In the genomic region with DNA sequence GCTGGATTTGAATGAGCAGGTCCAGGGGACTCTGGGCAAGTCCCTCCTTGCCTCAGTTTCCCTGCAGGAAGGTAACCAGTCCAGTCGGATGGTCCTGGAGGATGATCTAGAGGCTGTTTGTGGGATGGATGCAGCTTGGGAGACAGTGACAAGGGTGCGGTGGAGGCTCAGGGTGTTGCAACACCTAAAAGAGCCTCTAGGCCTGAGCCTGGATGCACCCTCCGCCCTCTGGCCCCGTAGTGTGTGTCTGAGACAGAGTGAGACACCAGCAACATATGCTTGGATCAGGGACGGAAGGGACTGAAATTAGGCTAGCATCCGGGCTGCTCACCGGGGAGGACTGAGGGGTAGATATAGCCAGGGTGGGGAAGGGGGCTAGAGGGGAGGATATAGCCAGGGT, we compare ENCODE assay signal across 8 cellular contexts. TPM values are rescaled to one million over a fixed set of nuclear protein-coding genes. Genes with fewer than 3 reads are reported as not detected.
DNase-seq lines count a peak whose midpoint lies in the region; ATAC-seq, FAIRE-seq and TF ChIP-seq lines count a peak whose summit lies in the region.

No MANE protein-coding gene starts in this region.

- intact Hi-C loops in cardiac septum (cut with DNase I), result no loop called here
- intact Hi-C loops in activated CD8-positive, alpha-beta T cell treated with anti-CD3 and anti-CD28 coated beads for 36 hours (cut with micrococcal nuclease), result no loop called here
- intact Hi-C loops in heart right ventricle (cut with DNase I), result no loop called here
- intact Hi-C loops in spleen (cut with DNase I; ENCODE audit: low total_unique reads), result no loop called here

- no peaks in the 10 kb centered on the region for H3K27me3 Mint-ChIP-seq in activated CD8-positive, alpha-beta T cell treated with anti-CD3 and anti-CD28 coated beads for 36 hours

- H3K36me3 Mint-ChIP-seq in activated CD8-positive, alpha-beta T cell treated with anti-CD3 and anti-CD28 coated beads for 36 hours (ENCODE audit: low read depth), result peaks cover 4% of the 10 kb centered on the region

- TF ChIP-seq CTCF in cardiac muscle cell (IDR thresholded peaks at IDR 0.05; ENCODE audit: low read depth, low read length) (no peak), heart right ventricle (IDR thresholded peaks at IDR 0.05) (no peak), spleen (IDR thresholded peaks at IDR 0.05 in 8 of 11, conservative IDR thresholded peaks at IDR 0.05 in 3 of 11) (no peak)
- no peak for TF ChIP-seq CTCF in activated CD8-positive, alpha-beta T cell treated with anti-CD3 and anti-CD28 coated beads for 36 hours (IDR thresholded peaks at IDR 0.05)

- H3K9me3 ChIP-seq in cardiac muscle cell (ENCODE audit: low read depth), result no peaks in the 10 kb centered on the region
- H3K9me3 ChIP-seq in heart right ventricle, result no peaks in the 10 kb centered on the region
- H3K9me3 ChIP-seq in small intestine (ENCODE audit: control insufficient read depth, low read depth), result no peaks in the 10 kb centered on the region
- H3K9me3 ChIP-seq in spleen, result no peaks in the 10 kb centered on the region

- peaks cover 19% of the 10 kb centered on the region for H3K4me1 Mint-ChIP-seq in activated CD8-positive, alpha-beta T cell treated with anti-CD3 and anti-CD28 coated beads for 36 hours (ENCODE audit: low read depth)

- H3K36me3 ChIP-seq in cardiac muscle cell, result no peaks in the 10 kb centered on the region
- peaks cover 0 to 30% (median 4%) of the 10 kb centered on the region in 9 donors for H3K36me3 ChIP-seq in heart right ventricle
- no peaks in the 10 kb centered on the region for H3K36me3 ChIP-seq in small intestine (ENCODE audit: control insufficient read depth in 2 of 2, insufficient read depth in 2 of 2, low read length in 2 of 2)
- peaks cover 0 to 33% (median 0%) of the 10 kb centered on the region in 6 donors for H3K36me3 ChIP-seq in spleen

- H3K27ac ChIP-seq in cardiac muscle cell (no peak overlapping the region), heart right ventricle (peak overlapping the region in 6 of 10 donors; percentile 87 to 98 (median 96)), small intestine (ENCODE audit: low read depth in 1 of 2, low read length in 1 of 2) (no peak overlapping the region), spleen (peak overlapping the region in 1 of 8 donors; percentile 95)

- CTCF ChIA-PET in activated CD8-positive, alpha-beta T cell treated with anti-CD3 and anti-CD28 coated beads for 36 hours (lab: Charles Lee), result interaction anchor here (1.2 to 1.5 kb wide), 2 partner anchors 11 to 22 kb away, joined by 3 to 5 read pairs; no protein-coding TSS in a partner anchor

- FAIRE-seq in small intestine (lab: Jason Lieb, UNC), result no peak

- ATAC-seq in activated CD8-positive, alpha-beta T cell treated with anti-CD3 and anti-CD28 coated beads for 36 hours, result no peak
- peak in 1 of 8 donors; percentile 0 for ATAC-seq in heart right ventricle

- peak overlapping the region; percentile 88 for H3K4me3 ChIP-seq in cardiac muscle cell
- H3K4me3 ChIP-seq in heart right ventricle, result peak overlapping the region in 9 of 10 donors; percentile 67 to 99 (median 92)
- peak overlapping the region in 1 of 2 donors; percentile 76 for H3K4me3 ChIP-seq in small intestine (ENCODE audit: low read depth in 1 of 2, low read length in 2 of 2)
- peak overlapping the region in 4 of 8 donors; percentile 78 to 97 (median 92) for H3K4me3 ChIP-seq in spleen

- H3K27ac Mint-ChIP-seq in activated CD8-positive, alpha-beta T cell treated with anti-CD3 and anti-CD28 coated beads for 36 hours, result no peak overlapping the region

- H3K4me3 Mint-ChIP-seq in activated CD8-positive, alpha-beta T cell treated with anti-CD3 and anti-CD28 coated beads for 36 hours, result peak overlapping the region; percentile 87

- H3K4me1 ChIP-seq in cardiac muscle cell (ENCODE audit: low read depth) (no peaks in the 10 kb centered on the region), heart right ventricle (peaks cover 0 to 42% (median 24%) of the 10 kb centered on the region in 9 donors), small intestine (ENCODE audit: control insufficient read depth in 2 of 2, insufficient read depth in 1 of 2, low read depth in 1 of 2, low read length in 1 of 2) (peaks cover 0 to 2% of the 10 kb centered on the region in 2 donors), spleen (peaks cover 13 to 53% (median 44%) of the 10 kb centered on the region in 6 donors)

- TF ChIP-seq POLR2A in spleen (IDR thresholded peaks at IDR 0.05), result no peak

- no peaks in the 10 kb centered on the region for H3K9me3 Mint-ChIP-seq in activated CD8-positive, alpha-beta T cell treated with anti-CD3 and anti-CD28 coated beads for 36 hours

- POLR2A ChIA-PET in activated CD8-positive, alpha-beta T cell treated with anti-CD3 and anti-CD28 coated beads for 36 hours (lab: Charles Lee), result interaction anchor here (1.0 to 1.2 kb wide), 3 partner anchors 15 to 21 kb away, joined by 3 to 7 read pairs (median 3); no protein-coding TSS in a partner anchor

- 62 to 69% methylated on average over 7 of the region's 7 CpGs for WGBS in heart right ventricle, 2 donors
- 16 to 61% (median 33%) methylated on average over 7 of the region's 7 CpGs for WGBS in small intestine, 3 donors
- WGBS in spleen, 5 donors, result 67 to 86% (median 79%) methylated on average over 7 of the region's 7 CpGs

- DNase-seq in cardiac muscle cell (ENCODE audit: low read depth in 1 of 2, low spot score in 1 of 2) (peak in 1 of 2 donors; percentile 12), cardiac septum (ENCODE audit: low spot score) (no peak), heart right ventricle (no peak), small intestine (peak; percentile 46), cerebellum (ENCODE audit: low spot score) (no peak), spleen (no peak), A172 (ENCODE audit: low spot score) (no peak)
- DNase-seq in activated CD8-positive, alpha-beta T cell treated with anti-CD3 and anti-CD28 coated beads for 36 hours, result peak; percentile 56

- no peaks in the 10 kb centered on the region for H3K27me3 ChIP-seq in cardiac muscle cell
- no peaks in the 10 kb centered on the region for H3K27me3 ChIP-seq in heart right ventricle
- H3K27me3 ChIP-seq in small intestine (ENCODE audit: control insufficient read depth in 2 of 2, insufficient read depth in 2 of 2, low read length in 2 of 2), result no peaks in the 10 kb centered on the region
- H3K27me3 ChIP-seq in spleen (replicated peaks in 1 of 7), result no peaks in the 10 kb centered on the region

RNA-seq across cellular contexts. Expression of a gene that starts 1.1 kb away (rescaled TPM):
- 81.6 and 92.8 TPM in 2 replicates for total RNA-seq in cardiac muscle cell
- 80.6 and 85.2 TPM in 2 replicates for polyA plus RNA-seq in cardiac muscle cell
- total RNA-seq in cardiac septum, result 68.1 TPM
- 10 to 100 TPM; 11.8 to 12.7 TPM for total RNA-seq in activated CD8-positive, alpha-beta T cell treated with anti-CD3 and anti-CD28 coated beads for 36 hours
- 10 to 100 TPM; 67.0 to 84.7 (median 74.1) TPM for total RNA-seq in heart right ventricle
- polyA plus RNA-seq in heart right ventricle, result 10 to 100 TPM; 19.5 to 48.5 TPM
- polyA plus RNA-seq in small intestine, result 100 to 1,000 TPM in 2 of 3 donors, 10 to 100 TPM in 1; 55.0 to 122 (median 103) TPM
- total RNA-seq in cerebellum, result 16.8 TPM
- total RNA-seq in spleen, result 10 to 100 TPM; 14.9 to 32.3 (median 23.9) TPM
- 10 to 100 TPM in 1 of 3 donors, 1 to 10 TPM in 2; 5.7 to 11.8 (median 7.1) TPM for polyA plus RNA-seq in spleen
- 52.7 and 69.4 TPM in 2 replicates for total RNA-seq in A172 (2014; rRNA removed; shearing (Covaris generic))

RNA-seq across cellular contexts. Expression of a gene that starts 1.7 kb away (rescaled TPM):
- total RNA-seq in cardiac muscle cell (197 and 257 TPM in 2 replicates), cardiac septum (204 TPM), heart right ventricle (100 to 1,000 TPM; 169 to 227 (median 187) TPM), cerebellum (42.3 TPM), spleen (100 to 1,000 TPM in 3 of 7 donors, 10 to 100 TPM in 4; 71.5 to 107 (median 88.9) TPM)
- polyA plus RNA-seq in cardiac muscle cell (144 and 156 TPM in 2 replicates), heart right ventricle (100 to 1,000 TPM; 106 to 176 TPM), small intestine (100 to 1,000 TPM in 1 of 3 donors, 10 to 100 TPM in 2; 50.8 to 113 (median 55.9) TPM), spleen (100 to 1,000 TPM in 1 of 3 donors, 10 to 100 TPM in 2; 38.8 to 104 (median 65.4) TPM)
- 10 to 100 TPM; 95.3 to 98.5 TPM for total RNA-seq in activated CD8-positive, alpha-beta T cell treated with anti-CD3 and anti-CD28 coated beads for 36 hours
- 150 and 174 TPM in 2 replicates for total RNA-seq in A172 (2014; rRNA removed; shearing (Covaris generic))

RNA-seq across cellular contexts. Expression of a gene that starts 28.6 kb away (rescaled TPM):
- 18.0 and 19.3 TPM in 2 replicates for total RNA-seq in cardiac muscle cell
- polyA plus RNA-seq in cardiac muscle cell, result 9.5 and 19.0 TPM in 2 replicates
- total RNA-seq in cardiac septum, result 4.8 TPM
- 10 to 100 TPM; 12.7 to 15.2 TPM for total RNA-seq in activated CD8-positive, alpha-beta T cell treated with anti-CD3 and anti-CD28 coated beads for 36 hours
- 1 to 10 TPM; 3.1 to 7.0 (median 5.0) TPM for total RNA-seq in heart right ventricle
- 1 to 10 TPM; 3.8 to 8.1 TPM for polyA plus RNA-seq in heart right ventricle
- 10 to 100 TPM; 28.4 to 34.9 (median 28.6) TPM for polyA plus RNA-seq in small intestine
- 12.0 TPM for total RNA-seq in cerebellum
- total RNA-seq in spleen, result 10 to 100 TPM in 2 of 7 donors, 1 to 10 TPM in 5; 6.0 to 10.1 (median 9.0) TPM
- 1 to 10 TPM; 4.8 to 8.0 (median 5.1) TPM for polyA plus RNA-seq in spleen
- total RNA-seq in A172 (2014; rRNA removed; shearing (Covaris generic)), result 20.4 and 22.1 TPM in 2 replicates

Comparison
In these comparisons a context has a peak if more than half of its experiments do, and no peak if none do; other contexts are left out.
1. H3K27ac ChIP-seq: peak in heart right ventricle (6 of 10); none in cardiac muscle cell (single experiment) and small intestine (0 of 2).
2. DNase-seq: peak in activated CD8-positive, alpha-beta T cell treated with anti-CD3 and anti-CD28 coated beads for 36 hours (single experiment) and small intestine (single experiment); none in cardiac septum (single experiment), heart right ventricle (0 of 2), cerebellum (single experiment), spleen (single experiment) and A172 (single experiment).